Comparison of ENCODE assay signal across 24 cellular contexts in the genomic region with DNA sequence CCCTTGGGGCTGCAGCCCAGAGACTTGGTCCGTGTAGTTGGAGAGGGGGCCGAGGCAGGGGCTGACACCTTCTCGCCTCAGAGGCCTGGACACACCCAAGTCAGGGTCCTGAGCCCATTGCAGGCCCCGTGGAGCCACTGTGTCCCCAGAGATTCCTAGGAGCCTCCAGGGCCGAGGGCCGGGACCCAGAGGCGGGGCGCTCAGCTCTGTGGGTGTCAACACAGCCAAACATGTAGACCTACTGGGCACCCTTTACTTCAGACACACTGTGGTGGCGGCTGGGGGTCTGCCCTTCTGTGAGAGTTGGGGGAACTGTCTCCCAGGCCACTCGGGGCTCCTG. TPM values are rescaled to one million over a fixed set of nuclear protein-coding genes. Genes with fewer than 3 reads are reported as not detected.
DNase-seq lines count a peak whose midpoint lies in the region; ATAC-seq, FAIRE-seq and TF ChIP-seq lines count a peak whose summit lies in the region.
"Had no signal": no experiment of that assay in that cellular context is flagged by ENCODE, and none has a peak within 500 bp of the region (broad histone marks: within the 10 kb centered on the region; RNA-seq: fewer than 3 reads in every experiment).

No MANE protein-coding gene starts in this region.

- H3K9ac ChIP-seq in K562 (ENCODE audit: insufficient read depth in 1 of 2, low read depth in 2 of 2, low read length in 2 of 2): no peak overlapping the region
- H3K9ac ChIP-seq: neural progenitor cell had no signal

- no peaks in the 10 kb centered on the region for H3K27me3 Mint-ChIP-seq in naive B cell
- H3K27me3 Mint-ChIP-seq: activated B cell treated with CpG ODN at 0.5 μM for 24 hours; activated CD8-positive, alpha-beta T cell treated with anti-CD3 and anti-CD28 coated beads for 36 hours; brain had no signal

- no TSS peak for BruUV-seq in K562 (replicated peaks; lab: Mats Ljungman, UMichigan)

- H2AFZ ChIP-seq in K562 (ENCODE audit: low read depth, low read length): no peak overlapping the region
- H2AFZ ChIP-seq: neural progenitor cell had no signal

- POLR2A ChIA-PET in K562 (lab: Yijun Ruan, JAX): interaction anchor here (1.9 kb wide), 1 partner anchor 9 kb away, joined by 8 read pairs; no protein-coding TSS in a partner anchor

- TF ChIP-seq EP300 in K562 (IDR thresholded peaks at IDR 0.05; ENCODE audit: low read length): no peak

- TF ChIP-seq POLR2A in K562 (conservative IDR thresholded peaks at IDR 0.05): no peak

- H3K9me1 ChIP-seq in K562 (ENCODE audit: control insufficient read depth, insufficient read depth, low read length): peaks cover 3% of the 10 kb centered on the region

- TF ChIP-seq CTCF in K562 (IDR thresholded peaks at IDR 0.05 in 2 of 3, conservative IDR thresholded peaks at IDR 0.05 in 1 of 3; ENCODE audit: insufficient read depth in 2 of 3, low read depth in 1 of 3, low read length in 3 of 3): no peak

- WGBS in K562 (ENCODE audit: insufficient coverage, low coverage, missing lambda C conversion rate): 50% methylated on average over 2 of the region's 10 CpGs

- CTCF ChIA-PET in K562 (lab: Yijun Ruan, JAX; ENCODE audit: low intra/inter-chr PET ratio): no interaction called here

- peak overlapping the region in 1 of 6 donors; percentile 77 for H3K27ac Mint-ChIP-seq in naive B cell
- H3K27ac Mint-ChIP-seq: activated CD8-positive, alpha-beta T cell treated with anti-CD3 and anti-CD28 coated beads for 36 hours had no signal

- no peaks in the 10 kb centered on the region for H3K79me2 ChIP-seq in K562 (ENCODE audit: control insufficient read depth, insufficient read depth, low read length)

- no peak for FAIRE-seq in K562 (lab: Jason Lieb, UNC)
- FAIRE-seq: colon, endometrium had no signal

- H3K9me3 ChIP-seq in K562 (replicated peaks; ENCODE audit: control insufficient read depth, insufficient read depth, low read depth, low read length): no peaks in the 10 kb centered on the region
- H3K9me3 ChIP-seq: left ventricle myocardium inferior, uterus had no signal

- H3K4me3 Mint-ChIP-seq in naive B cell: peak overlapping the region in 5 of 8 donors; percentile 34 to 66 (median 52)
- H3K4me3 Mint-ChIP-seq: activated CD8-positive, alpha-beta T cell treated with anti-CD3 and anti-CD28 coated beads for 36 hours; activated T-helper 1 cell treated with anti-CD3 and anti-CD28 coated beads, Interleukin-12 subunit alpha, Interleukin-12 subunit beta, Interleukin-2, Interleukin-4 antibody, amounts not matched to agents 30 ng/mL and 10 ng/mL and 1 ng/mL, durations not matched to agents 14 hours and 24 hours and 36 hours; brain; neural progenitor cell had no signal

- DNase-seq in Right ventricle myocardium inferior (ENCODE audit: missing footprints) (peak; percentile 63), Right ventricle myocardium superior (no peak), K562 (ENCODE audit: extremely low read depth in 1 of 4, low spot score in 3 of 4) (no peak), naive B cell (no peak), cortex of kidney (lab: John Stamatoyannopoulos, UW) (no peak), NCI-H2029 (lab: John Stamatoyannopoulos, UW) (no peak), activated T-cell treated with anti-CD3 and anti-CD28 coated beads for 4 hours (no peak), AG08396 (ENCODE audit: low spot score) (no peak)
- DNase-seq: activated B cell treated with CpG ODN at 0.5 μM for 24 hours; activated CD8-positive, alpha-beta T cell treated with anti-CD3 and anti-CD28 coated beads for 36 hours; DMS79; KG1; left ventricle myocardium inferior; NCI-H146; NCI-H748 treated with DMSO at 0.1 percent for 48 hours; stimulated activated CD4-positive, alpha-beta T cell treated with anti-CD3 and anti-CD28 coated beads, Interleukin-12 subunit alpha, Interleukin-12 subunit beta, amount 100 ng/mL, for 4 hours; T-helper 2 cell; uterus had no signal

- H3K4me2 ChIP-seq in K562 (ENCODE audit: insufficient read depth, low read length): no peak overlapping the region
- H3K4me2 ChIP-seq: neural progenitor cell had no signal

- TF ChIP-seq RAD21 in K562 (CRISPR knock-in tag; conservative IDR thresholded peaks at IDR 0.05 in 1 of 2, IDR thresholded peaks at IDR 0.05 in 1 of 2): no peak

- ATAC-seq in Right ventricle myocardium inferior (no peak), Right ventricle myocardium superior (ENCODE audit: poor library complexity) (no peak), K562 (no peak), naive B cell (ENCODE audit: low read depth in 2 of 2) (no peak)
- ATAC-seq: activated CD8-positive, alpha-beta T cell treated with anti-CD3 and anti-CD28 coated beads for 36 hours had no signal

- peaks cover 6 to 44% of the 10 kb centered on the region in 2 experiments; a peak in 3 of 5 replicates for H3K4me1 ChIP-seq in K562 (replicated peaks in 1 of 2; ENCODE audit: control insufficient read depth in 2 of 2, insufficient read depth in 2 of 2, low read length in 2 of 2)
- H3K4me1 ChIP-seq: uterus had no signal

- H3K4me3 ChIP-seq in K562: no peak overlapping the region
- H3K4me3 ChIP-seq: left ventricle myocardium inferior, neural progenitor cell, uterus had no signal

- peaks cover 14 to 16% (median 16%) of the 10 kb centered on the region in 3 donors for H3K4me1 Mint-ChIP-seq in naive B cell

- no peaks in the 10 kb centered on the region for H3K36me3 Mint-ChIP-seq in naive B cell
- H3K36me3 Mint-ChIP-seq: brain had no signal

- intact Hi-C loops in Right ventricle myocardium inferior (cut with DNase I): no loop called here
- intact Hi-C loops in Right ventricle myocardium superior (cut with DNase I): no loop called here
- intact Hi-C loops in K562 (cut with micrococcal nuclease): no loop called here

- no peak overlapping the region for H3K27ac ChIP-seq in K562 (ENCODE audit: extremely low read depth, low read depth, low read length)
- H3K27ac ChIP-seq: neural progenitor cell, uterus had no signal

- H3K27me3 ChIP-seq in K562 (ENCODE audit: control insufficient read depth in 2 of 2, insufficient read depth in 2 of 2, low read length in 2 of 2): no peaks in the 10 kb centered on the region
- H3K27me3 ChIP-seq: neural progenitor cell, uterus had no signal

- in situ Hi-C loops in K562 (cut with MboI): loop anchor here (10.0 kb wide), 1 partner anchor 245 kb away; a partner anchor contains a TSS

- H3K9me3 Mint-ChIP-seq in naive B cell: peaks cover 0 to 2% (median 0%) of the 10 kb centered on the region in 7 donors
- H3K9me3 Mint-ChIP-seq: activated B cell treated with CpG ODN at 0.5 μM for 24 hours; activated CD8-positive, alpha-beta T cell treated with anti-CD3 and anti-CD28 coated beads for 36 hours; activated T-helper 1 cell treated with anti-CD3 and anti-CD28 coated beads, Interleukin-12 subunit alpha, Interleukin-12 subunit beta, Interleukin-2, Interleukin-4 antibody, amounts not matched to agents 30 ng/mL and 10 ng/mL and 1 ng/mL, durations not matched to agents 14 hours and 24 hours and 36 hours; neural progenitor cell had no signal

- peaks cover 4% of the 10 kb centered on the region; the same call in 1 of the 3 replicates for H3K36me3 ChIP-seq in K562 (ENCODE audit: control insufficient read depth, insufficient read depth, low read length)
- H3K36me3 ChIP-seq: left ventricle myocardium inferior, neural progenitor cell, uterus had no signal

- no peaks in the 10 kb centered on the region for H4K20me1 ChIP-seq in K562 (replicated peaks; ENCODE audit: control insufficient read depth, insufficient read depth, low read length)

RNA-seq across cellular contexts. Expression of a gene that starts 0.5 kb away (rescaled TPM):
- total RNA-seq in Right ventricle myocardium inferior (not detected), Right ventricle myocardium superior (not detected), K562 (2014; rRNA removed) (0.04 and 0.09 TPM in 2 replicates), K562 (2014; rRNA removed; fragmentation: Illumina TruSeq; extraction: Trizol) (not detected in 2 replicates), K562 (2015; rRNA removed; fragmentation: Illumina TruSeq; extraction: Trizol) (0.04 TPM in 2 replicates), K562 (2021) (0.04 and 0.09 TPM in 2 replicates)
- total RNA-seq in K562 (2011; cell fraction: chromatin; rRNA removed; ENCODE audit: low replicate concordance): 0.30 TPM in 1 of 2 replicates, not detected in the other
- total RNA-seq in K562 (2011; cell fraction: nucleolus; rRNA removed): 0.26 and 0.33 TPM in 2 replicates
- 0.07 TPM in 1 of 2 replicates, not detected in the other for total RNA-seq in K562 (2011; cell fraction: nucleoplasm; rRNA removed)
- polyA plus RNA-seq in K562 (2011; rRNA removed) (0.04 and 0.07 TPM in 2 replicates), K562 (2014; fragmentation: Illumina TruSeq; extraction: Trizol) (0.03 and 0.08 TPM in 2 replicates), K562 (2014; fragmentation: Nextera tagmentation; extraction: Ambion mirVana) (not detected), K562 (2014; rRNA removed) (0.05 TPM in 1 of 2 replicates, not detected in the other), naive B cell (ENCODE audit: low read depth in 6 of 6) (under 1 TPM in 2 of 6 donors, not detected in 4; 0.24 to 0.30 TPM)
- polyA plus RNA-seq in K562 (2011; cell fraction: cytosol; rRNA removed): 0.13 and 0.30 TPM in 2 replicates
- polyA plus RNA-seq in K562 (2011; cell fraction: nucleus; rRNA removed): 0.28 and 0.55 TPM in 2 replicates
- 0.06 and 0.10 TPM in 2 replicates for polyA plus RNA-seq in K562 (2012)
- polyA minus RNA-seq in K562 (2011; rRNA and poly(A)+ RNA removed): not detected in 2 replicates
- polyA minus RNA-seq in K562 (2011; cell fraction: cytosol; rRNA and poly(A)+ RNA removed): not detected in 2 replicates
- 0.44 and 0.94 TPM in 2 replicates for polyA minus RNA-seq in K562 (2011; cell fraction: nucleus; rRNA and poly(A)+ RNA removed)
- total RNA-seq: H4, left ventricle myocardium inferior had no signal

RNA-seq across cellular contexts. Expression of a gene that starts 38.8 kb away (rescaled TPM):
- 20.6 TPM for total RNA-seq in Right ventricle myocardium inferior
- 20.0 TPM for total RNA-seq in Right ventricle myocardium superior
- 0.21 TPM in 1 of 2 replicates, not detected in the other for total RNA-seq in K562 (2011; cell fraction: chromatin; rRNA removed; ENCODE audit: low replicate concordance)
- total RNA-seq in K562 (2011; cell fraction: nucleolus; rRNA removed): 0.53 and 0.67 TPM in 2 replicates
- total RNA-seq in K562 (2011; cell fraction: nucleoplasm; rRNA removed): 0.07 TPM in 1 of 2 replicates, not detected in the other
- not detected in 2 replicates for total RNA-seq in K562 (2014; rRNA removed)
- total RNA-seq in K562 (2014; rRNA removed; fragmentation: Illumina TruSeq; extraction: Trizol): not detected in 2 replicates
- total RNA-seq in K562 (2015; rRNA removed; fragmentation: Illumina TruSeq; extraction: Trizol): not detected in 2 replicates
- total RNA-seq in K562 (2021): 0.04 TPM in 1 of 2 replicates, not detected in the other
- polyA plus RNA-seq in K562 (2011; rRNA removed): 0.03 TPM in 1 of 2 replicates, not detected in the other
- 0.09 TPM in 1 of 2 replicates, not detected in the other for polyA plus RNA-seq in K562 (2011; cell fraction: cytosol; rRNA removed)
- polyA plus RNA-seq in K562 (2011; cell fraction: nucleus; rRNA removed): 0.07 and 0.09 TPM in 2 replicates
- polyA plus RNA-seq in K562 (2012): 0.03 and 0.06 TPM in 2 replicates
- polyA plus RNA-seq in K562 (2014; fragmentation: Illumina TruSeq; extraction: Trizol): not detected in 2 replicates
- not detected for polyA plus RNA-seq in K562 (2014; fragmentation: Nextera tagmentation; extraction: Ambion mirVana)
- polyA plus RNA-seq in K562 (2014; rRNA removed): not detected in 2 replicates
- polyA minus RNA-seq in K562 (2011; rRNA and poly(A)+ RNA removed): not detected in 2 replicates
- polyA minus RNA-seq in K562 (2011; cell fraction: cytosol; rRNA and poly(A)+ RNA removed): not detected in 2 replicates
- 0.11 and 0.13 TPM in 2 replicates for polyA minus RNA-seq in K562 (2011; cell fraction: nucleus; rRNA and poly(A)+ RNA removed)
- not detected for polyA plus RNA-seq in naive B cell (ENCODE audit: low read depth in 6 of 6)
- total RNA-seq: activated B cell treated with CpG ODN at 0.5 μM for 24 hours; activated CD8-positive, alpha-beta T cell treated with anti-CD3 and anti-CD28 coated beads for 36 hours; activated T-helper 1 cell treated with anti-CD3 and anti-CD28 coated beads, Interleukin-12 subunit alpha, Interleukin-12 subunit beta, Interleukin-2, Interleukin-4 antibody, amounts not matched to agents 30 ng/mL and 10 ng/mL and 1 ng/mL, durations not matched to agents 14 hours and 24 hours and 36 hours; H4 had no signal

RNA-seq across cellular contexts. Expression of a gene that starts 38.9 kb away (rescaled TPM):
- 10.8 TPM for total RNA-seq in Right ventricle myocardium inferior
- total RNA-seq in Right ventricle myocardium superior: 8.6 TPM
- 81.0 and 87.4 TPM in 2 replicates for total RNA-seq in K562 (2011; cell fraction: chromatin; rRNA removed; ENCODE audit: low replicate concordance)
- total RNA-seq in K562 (2011; cell fraction: nucleolus; rRNA removed): 56.5 and 64.7 TPM in 2 replicates
- total RNA-seq in K562 (2011; cell fraction: nucleoplasm; rRNA removed): 82.6 and 125 TPM in 2 replicates
- total RNA-seq in K562 (2014; rRNA removed): 22.3 and 32.0 TPM in 2 replicates
- 18.7 and 21.1 TPM in 2 replicates for total RNA-seq in K562 (2014; rRNA removed; fragmentation: Illumina TruSeq; extraction: Trizol)
- total RNA-seq in K562 (2015; rRNA removed; fragmentation: Illumina TruSeq; extraction: Trizol): 18.6 TPM in 2 replicates
- total RNA-seq in K562 (2021): 32.2 and 38.2 TPM in 2 replicates
- polyA plus RNA-seq in K562 (2011; rRNA removed): 15.6 and 17.1 TPM in 2 replicates
- polyA plus RNA-seq in K562 (2011; cell fraction: cytosol; rRNA removed): 14.7 and 24.8 TPM in 2 replicates
- polyA plus RNA-seq in K562 (2011; cell fraction: nucleus; rRNA removed): 41.4 and 66.7 TPM in 2 replicates
- polyA plus RNA-seq in K562 (2012): 22.6 and 23.3 TPM in 2 replicates
- polyA plus RNA-seq in K562 (2014; fragmentation: Illumina TruSeq; extraction: Trizol): 20.8 and 26.7 TPM in 2 replicates
- 1 to 10 TPM; 2.6 to 4.1 TPM for polyA plus RNA-seq in K562 (2014; fragmentation: Nextera tagmentation; extraction: Ambion mirVana)
- polyA plus RNA-seq in K562 (2014; rRNA removed): 23.9 and 27.4 TPM in 2 replicates
- polyA minus RNA-seq in K562 (2011; rRNA and poly(A)+ RNA removed): 15.6 and 16.8 TPM in 2 replicates
- 15.5 and 16.5 TPM in 2 replicates for polyA minus RNA-seq in K562 (2011; cell fraction: cytosol; rRNA and poly(A)+ RNA removed)
- 26.5 and 33.8 TPM in 2 replicates for polyA minus RNA-seq in K562 (2011; cell fraction: nucleus; rRNA and poly(A)+ RNA removed)
- 10 to 100 TPM; 11.5 to 18.8 (median 15.6) TPM for polyA plus RNA-seq in naive B cell (ENCODE audit: low read depth in 6 of 6)

RNA-seq across cellular contexts. Expression of a gene that starts 59.1 kb away (rescaled TPM):
- total RNA-seq in Right ventricle myocardium inferior: 0.51 TPM
- not detected for total RNA-seq in Right ventricle myocardium superior
- total RNA-seq in K562 (2011; cell fraction: chromatin; rRNA removed; ENCODE audit: low replicate concordance): 6.9 and 19.3 TPM in 2 replicates
- 14.7 and 17.0 TPM in 2 replicates for total RNA-seq in K562 (2011; cell fraction: nucleolus; rRNA removed)
- 9.9 and 10.2 TPM in 2 replicates for total RNA-seq in K562 (2011; cell fraction: nucleoplasm; rRNA removed)
- total RNA-seq in K562 (2014; rRNA removed): 4.1 and 5.8 TPM in 2 replicates
- total RNA-seq in K562 (2014; rRNA removed; fragmentation: Illumina TruSeq; extraction: Trizol): 2.5 and 3.7 TPM in 2 replicates
- total RNA-seq in K562 (2015; rRNA removed; fragmentation: Illumina TruSeq; extraction: Trizol): 1.0 and 1.1 TPM in 2 replicates
- 6.5 and 6.7 TPM in 2 replicates for total RNA-seq in K562 (2021)
- polyA plus RNA-seq in K562 (2011; rRNA removed): 2.5 and 3.1 TPM in 2 replicates
- 2.4 and 5.0 TPM in 2 replicates for polyA plus RNA-seq in K562 (2011; cell fraction: cytosol; rRNA removed)
- polyA plus RNA-seq in K562 (2011; cell fraction: nucleus; rRNA removed): 7.7 and 15.1 TPM in 2 replicates
- polyA plus RNA-seq in K562 (2012): 2.7 and 20.8 TPM in 2 replicates
- polyA plus RNA-seq in K562 (2014; fragmentation: Illumina TruSeq; extraction: Trizol): 5.2 and 5.4 TPM in 2 replicates
- polyA plus RNA-seq in K562 (2014; fragmentation: Nextera tagmentation; extraction: Ambion mirVana): 1 to 10 TPM in 1 of 2 experiments, under 1 TPM in 1; 0.55 to 1.1 TPM
- polyA plus RNA-seq in K562 (2014; rRNA removed): 7.1 and 8.2 TPM in 2 replicates
- polyA minus RNA-seq in K562 (2011; rRNA and poly(A)+ RNA removed): 0.18 and 0.35 TPM in 2 replicates
- 1.0 TPM in 1 of 2 replicates, not detected in the other for polyA minus RNA-seq in K562 (2011; cell fraction: cytosol; rRNA and poly(A)+ RNA removed)
- 1.9 and 3.0 TPM in 2 replicates for polyA minus RNA-seq in K562 (2011; cell fraction: nucleus; rRNA and poly(A)+ RNA removed)
- not detected for polyA plus RNA-seq in naive B cell (ENCODE audit: low read depth in 6 of 6)
- total RNA-seq: activated B cell treated with CpG ODN at 0.5 μM for 24 hours; activated T-helper 1 cell treated with anti-CD3 and anti-CD28 coated beads, Interleukin-12 subunit alpha, Interleukin-12 subunit beta, Interleukin-2, Interleukin-4 antibody, amounts not matched to agents 30 ng/mL and 10 ng/mL and 1 ng/mL, durations not matched to agents 14 hours and 24 hours and 36 hours had no signal

Comparison
In these comparisons a context has a peak if more than half of its experiments do, and no peak if none do; other contexts are left out.
1. RNA of a gene that starts 38.8 kb away (total RNA-seq): 20.6 TPM in Right ventricle myocardium inferior (single experiment) and 20.0 TPM in Right ventricle myocardium superior (single experiment); 0.04 to 0.67 TPM in K562; every median in the first group is over 10 times any median in the second.